ENCODE assay signal across 8 cellular contexts in the genomic region with DNA sequence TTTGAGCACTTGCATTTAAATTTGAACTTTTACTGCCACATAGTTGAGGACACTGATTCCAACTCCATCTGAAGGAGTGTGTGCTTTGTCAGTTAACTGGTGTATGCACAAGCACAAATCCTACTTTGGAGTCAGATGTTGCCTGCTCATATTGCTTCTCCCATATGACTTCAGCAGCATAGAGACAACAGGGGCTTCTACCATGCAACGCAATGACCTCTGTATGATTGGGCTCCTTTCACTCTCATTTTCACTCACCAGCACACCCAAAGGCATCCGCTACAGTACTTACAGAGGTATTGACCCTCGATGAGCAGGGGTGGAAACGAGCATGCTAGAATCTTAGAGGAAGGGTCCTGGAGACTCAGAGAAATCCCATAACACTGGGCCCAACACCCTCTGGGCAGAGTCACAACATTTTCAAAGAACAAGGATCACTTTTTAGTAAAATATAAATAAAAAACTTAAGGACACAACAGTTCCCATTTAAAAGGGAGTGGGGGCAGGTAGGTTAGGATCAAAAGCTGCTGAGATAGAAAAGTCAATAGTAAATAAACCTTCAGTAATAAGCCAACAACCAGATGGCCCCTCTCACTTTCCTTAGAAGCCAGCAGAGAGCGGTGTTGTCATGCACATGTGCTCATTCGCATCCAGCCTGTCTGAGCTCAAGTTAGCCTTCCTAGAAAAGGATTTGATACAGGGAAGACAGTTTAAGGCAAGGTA.
A peak's percentile ranks its signal among the peaks of the same experiment; 100 is the strongest.
DNase-seq lines count a peak whose midpoint lies in the region; ATAC-seq, FAIRE-seq and TF ChIP-seq lines count a peak whose summit lies in the region.

No MANE protein-coding gene starts in this region.

- no peak overlapping the region for H2BK12ac ChIP-seq in neuronal stem cell (ENCODE audit: low read length)

- no CpG with 5 or more reads among the region's 6 CpGs for WGBS in neuronal stem cell (ENCODE audit: extremely low coverage in 2 of 2, insufficient read length in 2 of 2, insufficient replicate concordance in 1 of 2), 2 donors

- no peaks in the 10 kb centered on the region for H4K20me1 ChIP-seq in DND-41 (ENCODE audit: insufficient read depth, low read length)

- no peak overlapping the region for H3K27ac Mint-ChIP-seq in activated T-helper 17 cell treated with anti-CD3 and anti-CD28 coated beads, Interleukin-2, amount 50 U/mL, for 72 hours

- no peaks in the 10 kb centered on the region for H3K36me3 Mint-ChIP-seq in activated T-helper 17 cell treated with anti-CD3 and anti-CD28 coated beads, Interleukin-2, amount 50 U/mL, for 72 hours (ENCODE audit: low read depth)

- H2BK15ac ChIP-seq in neuronal stem cell (ENCODE audit: low read length): no peak overlapping the region

- H3K4me2 ChIP-seq in DND-41 (ENCODE audit: insufficient read depth, low read length) (no peak overlapping the region), neuronal stem cell (ENCODE audit: insufficient read depth, low read length, poor library complexity, severe bottlenecking) (no peak overlapping the region)

- H2BK5ac ChIP-seq in neuronal stem cell (ENCODE audit: low read length): no peak overlapping the region

- H4K91ac ChIP-seq in neuronal stem cell (ENCODE audit: low read depth, low read length, poor library complexity): no peak overlapping the region

- no peak overlapping the region for H3K23ac ChIP-seq in neuronal stem cell (ENCODE audit: low read depth, low read length, poor library complexity)

- H2BK120ac ChIP-seq in neuronal stem cell (ENCODE audit: low read depth, low read length): no peak overlapping the region

- H3K79me1 ChIP-seq in neuronal stem cell (ENCODE audit: low read depth, low read length): no peaks in the 10 kb centered on the region

- no peaks in the 10 kb centered on the region for H3K9me3 Mint-ChIP-seq in activated T-helper 17 cell treated with anti-CD3 and anti-CD28 coated beads, Interleukin-2, amount 50 U/mL, for 72 hours

- peak; percentile 27 for FAIRE-seq in H54 (lab: Jason Lieb, UNC)

- DNase-seq in DND-41 (peak; percentile 5), H54 (ENCODE audit: insufficient read length, low spot score) (peak; percentile 23), NCI-H1105 treated with DMSO at 0.1 percent for 48 hours (lab: John Stamatoyannopoulos, UW) (peak; percentile 69), SKM-1 (lab: John Stamatoyannopoulos, UW; ENCODE audit: unreplicated experiment) (peak; percentile 33), fibroblast of pulmonary artery (ENCODE audit: low read depth) (peak; percentile 89), neuronal stem cell (ENCODE audit: low spot score) (peak; percentile 65)

- H4K8ac ChIP-seq in neuronal stem cell (ENCODE audit: low read depth, low read length): no peak overlapping the region

- H3K79me2 ChIP-seq in DND-41 (ENCODE audit: insufficient read depth, low read length): no peaks in the 10 kb centered on the region

- H3K4me3 ChIP-seq in DND-41 (ENCODE audit: low read depth in 1 of 2, low read length in 2 of 2) (no peak overlapping the region), fibroblast of pulmonary artery (replicated peaks; ENCODE audit: low read depth, low read length) (no peak overlapping the region), neuronal stem cell (ENCODE audit: low read length in 2 of 2) (no peak overlapping the region)

- H2AFZ ChIP-seq in DND-41 (ENCODE audit: low read depth, low read length): no peak overlapping the region
- peak overlapping the region; percentile 12 for H2AFZ ChIP-seq in neuronal stem cell (ENCODE audit: low read length)

- H3K9me3 ChIP-seq in DND-41 (ENCODE audit: insufficient read depth, low read length, severe bottlenecking) (no peaks in the 10 kb centered on the region), neuronal stem cell (replicated peaks in 1 of 2; ENCODE audit: control insufficient read depth in 2 of 2, insufficient read depth in 1 of 2, low read depth in 1 of 2, low read length in 2 of 2) (no peaks in the 10 kb centered on the region)

- H3K27me3 ChIP-seq in DND-41 (ENCODE audit: insufficient read depth, low read length, poor library complexity) (no peaks in the 10 kb centered on the region), neuronal stem cell (ENCODE audit: control insufficient read depth in 3 of 3, insufficient read depth in 3 of 3, low read depth in 1 of 3, low read length in 3 of 3) (no peaks in the 10 kb centered on the region)

- H3K18ac ChIP-seq in neuronal stem cell (ENCODE audit: low read length): no peak overlapping the region

- H3K27ac ChIP-seq in DND-41 (ENCODE audit: low read length) (no peak overlapping the region), neuronal stem cell (replicated peaks; ENCODE audit: low read length) (no peak overlapping the region)

- ATAC-seq in DND-41 (ENCODE audit: insufficient read depth, low read depth) (no peak), HG02970 (IDR thresholded peaks at IDR 0.05; ENCODE audit: low FRiP score, unreplicated experiment) (no peak)
- ATAC-seq in activated T-helper 17 cell treated with anti-CD3 and anti-CD28 coated beads, Interleukin-2, amount 50 U/mL, for 72 hours (replicated peaks): no peak

- peaks cover 6% of the 10 kb centered on the region for H3K27me3 Mint-ChIP-seq in activated T-helper 17 cell treated with anti-CD3 and anti-CD28 coated beads, Interleukin-2, amount 50 U/mL, for 72 hours

- no peak overlapping the region for H3K9ac ChIP-seq in DND-41 (ENCODE audit: low read depth, low read length)
- no peak overlapping the region for H3K9ac ChIP-seq in neuronal stem cell (ENCODE audit: low read depth, low read length, poor library complexity)

- H3K4me3 Mint-ChIP-seq in activated T-helper 17 cell treated with anti-CD3 and anti-CD28 coated beads, Interleukin-2, amount 50 U/mL, for 72 hours: no peak overlapping the region

- TF ChIP-seq POLR2A in H54 (IDR thresholded peaks at IDR 0.05; ENCODE audit: low read depth, low read length): no peak

- no peaks in the 10 kb centered on the region for H3K4me1 Mint-ChIP-seq in activated T-helper 17 cell treated with anti-CD3 and anti-CD28 coated beads, Interleukin-2, amount 50 U/mL, for 72 hours

- H3K4me1 ChIP-seq in DND-41 (ENCODE audit: insufficient read depth, low read length): no peaks in the 10 kb centered on the region
- no peaks in the 10 kb centered on the region for H3K4me1 ChIP-seq in neuronal stem cell (ENCODE audit: control insufficient read depth in 2 of 2, insufficient read depth in 1 of 2, low read depth in 1 of 2, low read length in 2 of 2)

- no peak overlapping the region for H3K14ac ChIP-seq in neuronal stem cell (ENCODE audit: low read length)

- H3K36me3 ChIP-seq in DND-41 (ENCODE audit: insufficient read depth, low read length) (no peaks in the 10 kb centered on the region), neuronal stem cell (replicated peaks in 1 of 2; ENCODE audit: control insufficient read depth in 2 of 2, insufficient read depth in 2 of 2, low read length in 2 of 2) (no peaks in the 10 kb centered on the region)

- TF ChIP-seq CTCF in DND-41 (IDR thresholded peaks at IDR 0.05; ENCODE audit: borderline replicate concordance, extremely low read depth, low read length, poor library complexity, severe bottlenecking) (peak; percentile 51), fibroblast of pulmonary artery (IDR thresholded peaks at IDR 0.05; ENCODE audit: low read length, missing control alignments) (peak; percentile 92)

- no peak overlapping the region for H2AK5ac ChIP-seq in neuronal stem cell (ENCODE audit: low read depth, low read length)

- H3K4ac ChIP-seq in neuronal stem cell (ENCODE audit: low read length): no peak overlapping the region

Comparison
In these comparisons a context has a peak if more than half of its experiments do, and no peak if none do; other contexts are left out.
1. DNase-seq: peak in every context shown above with its lines; median percentile 89 in fibroblast of pulmonary artery; 69 in NCI-H1105 treated with DMSO at 0.1 percent for 48 hours; 65 in neuronal stem cell; 33 in SKM-1; 23 in H54; 5 in DND-41.